11 cellular contexts compared by ENCODE assay signal in the genomic region with DNA sequence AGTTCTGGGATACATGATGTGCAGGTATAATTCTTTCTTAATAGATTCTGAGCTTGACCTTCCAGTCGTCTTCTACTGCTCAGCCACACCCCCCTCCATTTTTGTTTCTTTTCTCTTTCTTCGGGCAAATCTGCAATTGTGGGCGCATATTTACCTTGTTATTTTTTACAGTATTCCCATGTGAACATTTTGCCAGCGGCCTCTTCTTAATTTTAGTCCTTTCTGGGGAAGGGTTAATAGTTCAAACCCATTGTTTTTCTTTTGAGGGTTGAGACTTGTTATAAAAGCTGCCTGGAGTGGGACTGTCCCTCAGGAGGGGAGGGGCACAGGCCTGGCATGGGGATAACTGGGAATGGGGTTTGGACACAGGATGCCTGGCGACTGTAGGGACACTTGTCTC. TPM values are rescaled to one million over a fixed set of nuclear protein-coding genes. Genes with fewer than 3 reads are reported as not detected.
"Had no signal": no experiment of that assay in that cellular context is flagged by ENCODE, and none has a peak within 500 bp of the region (broad histone marks: within the 10 kb centered on the region; RNA-seq: fewer than 3 reads in every experiment).

No MANE protein-coding gene starts in this region.

- ATAC-seq: activated CD8-positive, alpha-beta T cell treated with anti-CD3 and anti-CD28 coated beads, Interleukin-2, amount 10 ng/mL, durations not matched to agents 7 days and 5 days; activated naive CD8-positive, alpha-beta T cell treated with anti-CD3 and anti-CD28 coated beads, Interleukin-2, amount 50 U/mL, for 24 hours had no signal

- H3K9me3 Mint-ChIP-seq: activated naive CD8-positive, alpha-beta T cell treated with anti-CD3 and anti-CD28 coated beads, Interleukin-2, amount 50 U/mL, for 24 hours; dendritic cell treated with granulocyte-macrophage colony-stimulating factor and Interleukin-4, amounts not matched to agents 40 ng/mL and 50 ng/mL, for 4 days; endodermal cell had no signal

- H3K27ac Mint-ChIP-seq: activated CD8-positive, alpha-beta T cell treated with anti-CD3 and anti-CD28 coated beads, Interleukin-2, amount 10 ng/mL, durations not matched to agents 7 days and 5 days; activated naive CD8-positive, alpha-beta T cell treated with anti-CD3 and anti-CD28 coated beads, Interleukin-2, amount 50 U/mL, for 24 hours; dendritic cell treated with granulocyte-macrophage colony-stimulating factor and Interleukin-4, amounts not matched to agents 40 ng/mL and 50 ng/mL, for 4 days had no signal

- H3K27ac ChIP-seq: ovary had no signal

- H3K4me1 Mint-ChIP-seq: activated naive CD8-positive, alpha-beta T cell treated with anti-CD3 and anti-CD28 coated beads, Interleukin-2, amount 50 U/mL, for 24 hours had no signal

- H3K9me3 ChIP-seq: ovary, tibial nerve had no signal

- H3K27me3 ChIP-seq: ovary, tibial nerve had no signal

- H3K4me3 Mint-ChIP-seq: activated CD8-positive, alpha-beta T cell treated with anti-CD3 and anti-CD28 coated beads, Interleukin-2, amount 10 ng/mL, durations not matched to agents 7 days and 5 days; activated naive CD8-positive, alpha-beta T cell treated with anti-CD3 and anti-CD28 coated beads, Interleukin-2, amount 50 U/mL, for 24 hours; dendritic cell treated with granulocyte-macrophage colony-stimulating factor and Interleukin-4, amounts not matched to agents 40 ng/mL and 50 ng/mL, for 4 days; endodermal cell had no signal

- H3K4me3 ChIP-seq: ovary, tibial nerve had no signal

- DNase-seq: activated CD4-positive, alpha-beta T cell treated with anti-CD3 and anti-CD28 coated beads for 48 hours; activated CD8-positive, alpha-beta memory T cell treated with anti-CD3 and anti-CD28 coated beads, Interleukin-2, amount 50 U/mL, for 48 hours; activated CD8-positive, alpha-beta T cell treated with anti-CD3 and anti-CD28 coated beads, Interleukin-2, amount 10 ng/mL, durations not matched to agents 7 days and 5 days; activated naive CD4-positive, alpha-beta T cell; activated naive CD8-positive, alpha-beta T cell treated with anti-CD3 and anti-CD28 coated beads, Interleukin-2, amount 50 U/mL, for 24 hours; endodermal cell; ovary; stimulated activated CD4-positive, alpha-beta T cell treated with anti-CD3 and anti-CD28 coated beads, Interleukin-15, amount 100 ng/mL, for 24 hours; T1000 had no signal

- H3K36me3 ChIP-seq: ovary had no signal

RNA-seq across cellular contexts. Expression of gene PBX1, which starts 40.3 kb away (rescaled TPM):
- total RNA-seq: activated CD8-positive, alpha-beta T cell treated with anti-CD3 and anti-CD28 coated beads, Interleukin-2, amount 10 ng/mL, durations not matched to agents 7 days and 5 days had no signal
